In genomic region chr12:72018036-72018435, GRCh38 we compare ENCODE assay signal across 23 cellular contexts.
"Had no signal": no experiment of that assay in that cellular context is flagged by ENCODE, and none has a peak within 500 bp of the region (broad histone marks: within the 10 kb centered on the region; RNA-seq: fewer than 3 reads in every experiment).

No MANE protein-coding gene starts in this region.

- H3K9me3 ChIP-seq: neutrophil, spleen, testis, tibial nerve, upper lobe of right lung, vagina had no signal

- ATAC-seq: foreskin keratinocyte; left lobe of liver; naive thymus-derived CD4-positive, alpha-beta T cell; sciatic nerve; stimulated activated naive B cell treated with anti-CD40 and anti-IgM and Interleukin-4, amounts not matched to agents 10 μg/mL and 1 μg/mL and 100 μg/mL, for 72 hours; stimulated activated naive CD8-positive, alpha-beta T cell treated with anti-CD3 and anti-CD28 coated beads, Interleukin-15, amount 100 ng/mL, for 72 hours; upper lobe of right lung had no signal

- H3K27ac ChIP-seq: foreskin keratinocyte, neutrophil, spleen, testis, tibial nerve, upper lobe of right lung, vagina had no signal

- H3K4me1 ChIP-seq: foreskin keratinocyte, testis, tibial nerve, upper lobe of right lung, vagina had no signal

- H3K36me3 ChIP-seq: neutrophil, spleen, tibial nerve, upper lobe of right lung, vagina had no signal

- H3K4me3 ChIP-seq: spleen, testis, tibial nerve, upper lobe of right lung, vagina had no signal

- H3K27me3 ChIP-seq: testis, tibial nerve, upper lobe of right lung, vagina had no signal

- DNase-seq: dermis blood vessel endothelial cell; endodermal cell; erythroblast; foreskin keratinocyte; head of caudate nucleus; hippocampal formation; mammary epithelial cell; naive thymus-derived CD4-positive, alpha-beta T cell; nephron progenitor cell; posterior cingulate gyrus; spleen; stimulated activated CD4-positive, alpha-beta T cell treated with anti-CD3 and anti-CD28 coated beads, Interleukin-15, amount 100 ng/mL, for 24 hours; stimulated activated CD4-positive, alpha-beta T cell treated with anti-CD3 and anti-CD28 coated beads, Interleukin-1b, Interleukin-23, amount 100 ng/mL, for 48 hours; stimulated activated CD4-positive, alpha-beta T cell treated with anti-CD3 and anti-CD28 coated beads, Interleukin-4, amount 100 ng/mL, for 24 hours; stimulated activated naive B cell treated with anti-CD40 and anti-IgM and Interleukin-4, amounts not matched to agents 10 μg/mL and 1 μg/mL and 100 μg/mL, for 72 hours; stimulated activated naive CD8-positive, alpha-beta T cell treated with anti-CD3 and anti-CD28 coated beads, Interleukin-15, amount 100 ng/mL, for 72 hours; testis; upper lobe of right lung had no signal
